ENCODE assay signal across 33 cellular contexts in the genomic region with DNA sequence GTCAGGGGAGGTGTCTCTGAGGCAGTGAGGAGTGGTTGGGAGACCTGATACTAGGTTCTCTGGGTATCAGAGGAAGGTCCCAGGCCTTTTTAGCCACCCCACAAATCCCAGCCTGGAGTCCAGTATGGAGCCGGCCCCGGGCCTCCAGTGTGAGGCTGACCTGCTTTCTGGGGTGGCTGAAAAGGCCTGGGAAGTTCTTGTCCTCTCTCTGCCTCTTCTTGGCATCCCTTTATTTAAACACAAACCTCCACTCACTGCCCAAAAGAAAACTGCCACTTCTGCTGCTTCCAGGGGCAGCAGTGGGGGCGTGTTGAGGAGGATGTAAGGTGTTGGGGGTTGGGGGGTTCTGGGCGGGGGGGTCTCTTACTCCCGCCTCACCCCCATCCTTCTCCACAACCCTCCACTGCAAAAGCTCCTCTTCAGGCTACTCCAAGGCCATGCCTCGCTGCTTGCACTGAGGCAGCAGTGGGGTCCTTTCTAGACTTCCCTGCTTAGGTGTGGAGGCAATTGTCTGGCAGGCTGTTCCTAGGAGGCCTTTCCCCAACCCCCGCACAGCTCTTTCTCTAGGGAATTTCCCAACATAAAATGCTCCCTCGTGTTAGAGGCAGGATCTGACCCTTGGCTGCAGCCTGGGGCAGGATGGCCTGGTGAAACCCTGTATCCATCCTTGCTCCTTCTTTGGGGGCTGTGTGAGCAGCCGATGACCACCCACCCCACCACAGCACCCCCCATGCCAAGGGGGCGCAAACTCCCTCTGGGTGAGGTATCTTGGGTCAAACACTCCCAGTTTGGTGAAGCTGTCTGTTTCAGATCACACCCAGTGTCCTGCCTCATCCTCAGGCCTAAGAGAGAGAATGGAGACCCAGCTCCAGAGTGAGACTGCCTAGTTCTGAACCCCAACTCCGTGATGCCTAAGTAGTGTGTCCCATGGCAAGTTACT.
"Had no signal": no experiment of that assay in that cellular context is flagged by ENCODE, and none has a peak within 500 bp of the region (broad histone marks: within the 10 kb centered on the region; RNA-seq: fewer than 3 reads in every experiment).

No MANE protein-coding gene starts in this region.

- H3K4me1 Mint-ChIP-seq: nephron had no signal

- H3K9me3 ChIP-seq: adrenal gland, pancreas, upper lobe of right lung had no signal

- H3K9me3 Mint-ChIP-seq: nephron; T-helper 2 cell treated with Interferon-gamma antibody and Interleukin-4, amounts not matched to agents 5 μg/mL and 100 μg/mL, for 36 hours had no signal

- H3K4me2 ChIP-seq: smooth muscle cell had no signal

- H3K27me3 ChIP-seq: adrenal gland, ascending aorta, pancreas, upper lobe of right lung had no signal

- FAIRE-seq: pancreas had no signal

- DNase-seq: activated CD4-positive, alpha-beta T cell treated with anti-CD3 and anti-CD28 coated beads for 36 hours; activated CD4-positive, alpha-beta T cell treated with anti-CD3 and anti-CD28 coated beads, Interleukin-2, amount 50 U/mL, for 4 hours; activated CD4-positive, CD25-positive, alpha-beta regulatory T cell; activated CD8-positive, alpha-beta memory T cell treated with anti-CD3 and anti-CD28 coated beads for 24 hours; activated effector memory CD4-positive, alpha-beta T cell treated with Interleukin-2 at 50 U/mL for 16 hours; activated naive CD4-positive, alpha-beta T cell treated with Interleukin-2 at 50 U/mL for 16 hours; activated naive CD8-positive, alpha-beta T cell treated with anti-CD3 and anti-CD28 coated beads for 36 hours; adrenal gland; dorsolateral prefrontal cortex; effector memory CD4-positive, alpha-beta T cell; erythroblast; foreskin fibroblast; heart right ventricle; left ventricle myocardium inferior; mucosa of descending colon; nucleus accumbens; pancreas; psoas muscle; stimulated activated CD4-positive, alpha-beta T cell treated with anti-CD3 and anti-CD28 coated beads, Interleukin-1b, Interleukin-23, amount 100 ng/mL, for 48 hours; stimulated activated CD4-positive, alpha-beta T cell treated with anti-CD3 and anti-CD28 coated beads, Interleukin-4, amount 100 ng/mL, for 4 hours; stimulated activated CD8-positive, alpha-beta memory T cell treated with anti-CD3 and anti-CD28 coated beads, Interleukin-4, amount 100 ng/mL, for 48 hours; stimulated activated naive CD8-positive, alpha-beta T cell treated with anti-CD3 and anti-CD28 coated beads, Interleukin-15, amount 100 ng/mL, for 72 hours; substantia nigra; T-helper 1 cell; upper lobe of right lung had no signal

- H3K27ac ChIP-seq: adrenal gland, ascending aorta, coronary artery, dorsolateral prefrontal cortex, heart right ventricle, left ventricle myocardium inferior, pancreas, psoas muscle, upper lobe of right lung had no signal

- H3K4me1 ChIP-seq: adrenal gland, ascending aorta, pancreas, psoas muscle had no signal

- H3K36me3 Mint-ChIP-seq: activated naive CD8-positive, alpha-beta T cell treated with anti-CD3 and anti-CD28 coated beads for 36 hours; brain; stimulated activated memory B cell treated with anti-CD40 and anti-IgM and Interleukin-4, amounts not matched to agents 10 μg/mL and 1 μg/mL and 100 μg/mL, for 72 hours had no signal

- H3K27ac Mint-ChIP-seq: activated CD4-positive, alpha-beta T cell treated with anti-CD3 and anti-CD28 coated beads for 36 hours; activated naive CD8-positive, alpha-beta T cell treated with anti-CD3 and anti-CD28 coated beads for 36 hours; nephron; stimulated activated memory B cell treated with anti-CD40 and anti-IgM and Interleukin-4, amounts not matched to agents 10 μg/mL and 1 μg/mL and 100 μg/mL, for 72 hours; T-helper 2 cell treated with Interferon-gamma antibody and Interleukin-4, amounts not matched to agents 5 μg/mL and 100 μg/mL, for 36 hours had no signal

- H3K36me3 ChIP-seq: adrenal gland, ascending aorta, heart right ventricle, left ventricle myocardium inferior, pancreas, upper lobe of right lung had no signal

- ATAC-seq: activated CD4-positive, alpha-beta T cell treated with anti-CD3 and anti-CD28 coated beads for 36 hours; heart right ventricle; mucosa of descending colon; pancreas; psoas muscle; stimulated activated memory B cell treated with anti-CD40 and anti-IgM and Interleukin-4, amounts not matched to agents 10 μg/mL and 1 μg/mL and 100 μg/mL, for 72 hours; stimulated activated naive CD8-positive, alpha-beta T cell treated with anti-CD3 and anti-CD28 coated beads, Interleukin-15, amount 100 ng/mL, for 72 hours; upper lobe of right lung had no signal

- H3K4me3 ChIP-seq: adrenal gland, ascending aorta, coronary artery, dorsolateral prefrontal cortex, heart right ventricle, left ventricle myocardium inferior, lung, mucosa of descending colon, pancreas, psoas muscle, smooth muscle cell, upper lobe of right lung had no signal

- H3K4me3 Mint-ChIP-seq: activated CD4-positive, alpha-beta T cell treated with anti-CD3 and anti-CD28 coated beads for 36 hours; activated naive CD8-positive, alpha-beta T cell treated with anti-CD3 and anti-CD28 coated beads for 36 hours; brain; nephron; stimulated activated memory B cell treated with anti-CD40 and anti-IgM and Interleukin-4, amounts not matched to agents 10 μg/mL and 1 μg/mL and 100 μg/mL, for 72 hours; stimulated activated naive CD8-positive, alpha-beta T cell treated with anti-CD3 and anti-CD28 coated beads, Interleukin-15, amount 100 ng/mL, for 72 hours; T-helper 2 cell treated with Interferon-gamma antibody and Interleukin-4, amounts not matched to agents 5 μg/mL and 100 μg/mL, for 36 hours had no signal
